In genomic region chr21:29155933-29156260, GRCh38 we compare ENCODE assay signal across 2 cellular contexts.
TF ChIP-seq lines count a peak whose summit lies in the region.

No MANE protein-coding gene starts in this region.

TF ChIP-seq in SK-N-SH, 30 proteins besides CTCF, POLR2A, EP300 and RAD21:
- no peak for TF ChIP-seq NFIC (IDR thresholded peaks at IDR 0.05; ENCODE audit: borderline replicate concordance)
- no peak for TF ChIP-seq PBX3 (IDR thresholded peaks at IDR 0.05)
- no peak for TF ChIP-seq POLR2AphosphoS5 (IDR thresholded peaks at IDR 0.05; ENCODE audit: low read depth, low read length)
- TF ChIP-seq MXI1 (IDR thresholded peaks at IDR 0.05; ENCODE audit: low read depth, low read length) = no peak
- TF ChIP-seq GABPA (IDR thresholded peaks at IDR 0.05; ENCODE audit: low read depth) = no peak
- no peak for TF ChIP-seq IRF3 (IDR thresholded peaks at IDR 0.05; ENCODE audit: low read depth, low read length)
- TF ChIP-seq JUND (IDR thresholded peaks at IDR 0.05) = no peak
- TF ChIP-seq, protein P1, sequence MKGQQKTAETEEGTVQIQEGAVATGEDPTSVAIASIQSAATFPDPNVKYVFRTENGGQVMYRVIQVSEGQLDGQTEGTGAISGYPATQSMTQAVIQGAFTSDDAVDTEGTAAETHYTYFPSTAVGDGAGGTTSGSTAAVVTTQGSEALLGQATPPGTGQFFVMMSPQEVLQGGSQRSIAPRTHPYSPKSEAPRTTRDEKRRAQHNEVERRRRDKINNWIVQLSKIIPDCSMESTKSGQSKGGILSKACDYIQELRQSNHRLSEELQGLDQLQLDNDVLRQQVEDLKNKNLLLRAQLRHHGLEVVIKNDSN (IDR thresholded peaks at IDR 0.05; ENCODE audit: borderline replicate concordance, low read depth) = no peak

TF ChIP-seq in SK-N-SH treated with all-trans-retinoic acid at 6 μM for 48 hours, 23 proteins besides CTCF, POLR2A, EP300 and RAD21:
- no peak for TF ChIP-seq OSR1 (CRISPR knock-in tag; IDR thresholded peaks at IDR 0.05)
- TF ChIP-seq POU6F1 (CRISPR knock-in tag; IDR thresholded peaks at IDR 0.05; ENCODE audit: borderline replicate concordance, low read depth) = no peak
- TF ChIP-seq RARB (CRISPR knock-in tag; IDR thresholded peaks at IDR 0.05) = no peak
- TF ChIP-seq ESRRG (CRISPR knock-in tag; IDR thresholded peaks at IDR 0.05) = no peak
- no peak for TF ChIP-seq TCF4 (CRISPR knock-in tag; IDR thresholded peaks at IDR 0.05; ENCODE audit: borderline replicate concordance)
- TF ChIP-seq BACH2 (CRISPR knock-in tag; IDR thresholded peaks at IDR 0.05; ENCODE audit: borderline replicate concordance) = no peak
- no peak for TF ChIP-seq ZC3H10 (CRISPR knock-in tag; IDR thresholded peaks at IDR 0.05)
- no peak for TF ChIP-seq CSRNP3 (CRISPR knock-in tag; IDR thresholded peaks at IDR 0.05)
- TF ChIP-seq SNAI2 (CRISPR knock-in tag; IDR thresholded peaks at IDR 0.05) = no peak
